19 cellular contexts compared by ENCODE assay signal in the genomic region with DNA sequence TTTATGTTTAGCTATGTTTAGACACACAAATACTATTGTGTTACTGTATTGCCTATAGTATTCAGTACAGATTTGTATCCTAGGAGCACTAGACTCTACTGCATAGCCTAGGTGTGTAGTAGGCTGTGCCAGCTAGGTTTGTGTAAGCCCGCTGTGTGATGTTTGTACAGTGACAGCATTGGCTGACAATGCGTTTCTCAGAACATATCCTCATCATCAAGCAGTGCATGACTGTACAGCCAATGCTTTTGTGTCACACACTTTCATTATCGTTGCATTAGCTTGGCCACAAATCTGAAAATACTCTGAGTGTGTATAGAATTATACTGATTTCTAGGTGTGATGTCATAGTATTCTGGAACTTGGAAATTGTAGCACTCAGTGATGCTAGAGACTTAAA.
DNase-seq lines count a peak whose midpoint lies in the region; ATAC-seq and TF ChIP-seq lines count a peak whose summit lies in the region.
"Had no signal": no experiment of that assay in that cellular context is flagged by ENCODE, and none has a peak within 500 bp of the region (broad histone marks: within the 10 kb centered on the region; RNA-seq: fewer than 3 reads in every experiment).

No MANE protein-coding gene starts in this region.

- BruUV-seq in MCF 10A (replicated peaks; lab: Mats Ljungman, UMichigan) = no TSS peak
- no TSS peak for BruUV-seq in mammary epithelial cell (replicated peaks; lab: Mats Ljungman, UMichigan)

- H3K27me3 ChIP-seq in mammary epithelial cell (ENCODE audit: insufficient read depth, low read length) (no peaks in the 10 kb centered on the region), upper lobe of right lung (no peaks in the 10 kb centered on the region)
- no peaks in the 10 kb centered on the region for H3K27me3 ChIP-seq in CD4-positive, alpha-beta T cell (ENCODE audit: control insufficient read depth, insufficient read depth, low read length)
- H3K27me3 ChIP-seq: esophagus muscularis mucosa, heart right ventricle, right atrium auricular region had no signal

- H3K4me2 ChIP-seq in mammary epithelial cell (ENCODE audit: insufficient read depth, low read depth, low read length) = no peak overlapping the region

- H4K20me1 ChIP-seq in mammary epithelial cell (ENCODE audit: insufficient read depth, low read length) = no peaks in the 10 kb centered on the region

- WGBS in mammary epithelial cell (ENCODE audit: low coverage, missing lambda C conversion rate) = 86% methylated on average over 3 of the region's 3 CpGs

- H3K9me3 ChIP-seq in mammary epithelial cell (replicated peaks; ENCODE audit: insufficient read depth, low read length) (peaks cover 4% of the 10 kb centered on the region), upper lobe of right lung (no peaks in the 10 kb centered on the region)
- no peaks in the 10 kb centered on the region for H3K9me3 ChIP-seq in CD4-positive, alpha-beta T cell (ENCODE audit: control insufficient read depth, low read length)
- H3K9me3 ChIP-seq: esophagus muscularis mucosa, heart right ventricle, right atrium auricular region had no signal

- in situ Hi-C loops in mammary epithelial cell (cut with MboI; ENCODE audit: low sequenced_read_pairs in 2 of 2) = no loop called here
- in situ Hi-C loops in astrocyte of the spinal cord (cut with HindIII; ENCODE audit: low sequenced_read_pairs) = no loop called here

- H3K36me3 Mint-ChIP-seq in MCF 10A (ENCODE audit: insufficient read depth, unreplicated experiment) = no peaks in the 10 kb centered on the region
- no peaks in the 10 kb centered on the region for H3K36me3 Mint-ChIP-seq in CD4-positive, alpha-beta T cell (ENCODE audit: low read depth)
- H3K36me3 Mint-ChIP-seq: CD4-positive, alpha-beta memory T cell had no signal

- intact Hi-C loops in MCF 10A (cut with micrococcal nuclease) (no loop called here), mammary epithelial cell (cut with micrococcal nuclease) (no loop called here), upper lobe of right lung (cut with DNase I) (no loop called here)
- intact Hi-C loops in CD4-positive, alpha-beta T cell (cut with DNase I, micrococcal nuclease) = no loop called here

- no peak overlapping the region for H3K9ac ChIP-seq in mammary epithelial cell (ENCODE audit: insufficient read depth, low read length)

- no peaks in the 10 kb centered on the region for H3K27me3 Mint-ChIP-seq in MCF 10A (ENCODE audit: insufficient read depth, unreplicated experiment)
- no peaks in the 10 kb centered on the region for H3K27me3 Mint-ChIP-seq in CD4-positive, alpha-beta T cell
- H3K27me3 Mint-ChIP-seq: activated CD4-positive, alpha-beta T cell treated with anti-CD3 and anti-CD28 coated beads, Interleukin-2, amount 10 ng/mL, durations not matched to agents 24 days and 14 days; CD4-positive, alpha-beta memory T cell had no signal

- no peak overlapping the region for H3K4me3 Mint-ChIP-seq in MCF 10A (ENCODE audit: unreplicated experiment)
- no peak overlapping the region for H3K4me3 Mint-ChIP-seq in CD4-positive, alpha-beta T cell
- H3K4me3 Mint-ChIP-seq: activated CD4-positive, alpha-beta T cell treated with anti-CD3 and anti-CD28 coated beads, Interleukin-2, amount 10 ng/mL, durations not matched to agents 24 days and 14 days; CD4-positive, alpha-beta memory T cell had no signal

- ATAC-seq in upper lobe of right lung (peak; percentile 69), GM18505 (IDR thresholded peaks at IDR 0.05; ENCODE audit: unreplicated experiment) (no peak)
- no peak for ATAC-seq in CD4-positive, alpha-beta T cell (ENCODE audit: poor library complexity)
- ATAC-seq: heart right ventricle had no signal

- DNase-seq in MCF 10A (ENCODE audit: unreplicated experiment) (peak; percentile 54), mammary epithelial cell (no peak), astrocyte of the spinal cord (ENCODE audit: low read depth, low spot score) (peak; percentile 84), kidney tubule cell (ENCODE audit: low spot score) (peak; percentile 65), upper lobe of right lung (no peak), kidney glomerular epithelial cell (lab: John Stamatoyannopoulos, UW) (no peak)
- no peak for DNase-seq in CD4-positive, alpha-beta T cell
- DNase-seq: activated CD4-positive, alpha-beta T cell treated with anti-CD3 and anti-CD28 coated beads, Interleukin-2, amount 10 ng/mL, durations not matched to agents 24 days and 14 days; activated naive CD4-positive, alpha-beta T cell treated with anti-CD3 and anti-CD28 coated beads, Interleukin-2, amount 50 U/mL, for 16 hours; CD4-positive, alpha-beta memory T cell; heart right ventricle; islet precursor cell; midbrain; MM.1S; NCI-H187 treated with DMSO at 0.1 percent for 48 hours; stimulated activated CD4-positive, alpha-beta T cell treated with anti-CD3 and anti-CD28 coated beads, Interleukin-1b, Interleukin-23, amount 100 ng/mL, for 48 hours had no signal

- H3K36me3 ChIP-seq in mammary epithelial cell (ENCODE audit: insufficient read depth, low read length) = no peaks in the 10 kb centered on the region
- no peaks in the 10 kb centered on the region for H3K36me3 ChIP-seq in upper lobe of right lung
- H3K36me3 ChIP-seq: esophagus muscularis mucosa, heart right ventricle, right atrium auricular region had no signal

- H3K27ac ChIP-seq in mammary epithelial cell (ENCODE audit: insufficient read depth, low read depth, low read length) (no peak overlapping the region), upper lobe of right lung (no peak overlapping the region)
- no peak overlapping the region for H3K27ac ChIP-seq in CD4-positive, alpha-beta T cell (ENCODE audit: low read depth, low read length)
- H3K27ac ChIP-seq: heart right ventricle, right atrium auricular region had no signal

- H3K4me1 ChIP-seq in mammary epithelial cell (ENCODE audit: insufficient read depth, low read length) (peaks cover 2% of the 10 kb centered on the region), upper lobe of right lung (peaks cover 3% of the 10 kb centered on the region)

- no peak for TF ChIP-seq POLR2A in GM18505 (IDR thresholded peaks at IDR 0.05; ENCODE audit: borderline replicate concordance, extremely low read depth, insufficient read depth, insufficient read length)

- H3K4me3 ChIP-seq in mammary epithelial cell (replicated peaks in 1 of 3; ENCODE audit: insufficient read depth in 1 of 3, low read depth in 2 of 3, low read length in 3 of 3) (no peak overlapping the region), astrocyte of the spinal cord (ENCODE audit: low read depth, low read length) (no peak overlapping the region), upper lobe of right lung (no peak overlapping the region)
- H3K4me3 ChIP-seq: esophagus muscularis mucosa, heart right ventricle, right atrium auricular region had no signal

- H3K9me3 Mint-ChIP-seq in MCF 10A (ENCODE audit: unreplicated experiment) = no peaks in the 10 kb centered on the region
- H3K9me3 Mint-ChIP-seq in CD4-positive, alpha-beta T cell = no peaks in the 10 kb centered on the region
- H3K9me3 Mint-ChIP-seq: activated CD4-positive, alpha-beta T cell treated with anti-CD3 and anti-CD28 coated beads, Interleukin-2, amount 10 ng/mL, durations not matched to agents 24 days and 14 days had no signal

- CTCF ChIA-PET in MCF 10A (lab: Yijun Ruan, JAX) (interaction anchor here (1.1 to 1.5 kb wide), 2 partner anchors 19 to 87 kb away, joined by 3 to 5 read pairs; no protein-coding TSS in a partner anchor), mammary epithelial cell (lab: Charles Lee; ENCODE audit: low non-redundant PET) (no interaction called here)
- CTCF ChIA-PET in CD4-positive, alpha-beta T cell (lab: Charles Lee) = no interaction called here

- H3K79me2 ChIP-seq in mammary epithelial cell (ENCODE audit: insufficient read depth, low read length) = peaks cover 32% of the 10 kb centered on the region

- dilution Hi-C loops in mammary epithelial cell (cut with HindIII; ENCODE audit: low sequenced_read_pairs) = no loop called here

- POLR2A ChIA-PET in MCF 10A (lab: Yijun Ruan, JAX) = interaction anchor here (0.8 to 1.6 kb wide), 5 partner anchors 11 to 59 kb away, joined by 3 to 6 read pairs (median 4); no protein-coding TSS in a partner anchor
- POLR2A ChIA-PET in CD4-positive, alpha-beta T cell (lab: Charles Lee) = no interaction called here

- H3K4me1 Mint-ChIP-seq in MCF 10A (ENCODE audit: insufficient read depth, unreplicated experiment) = peaks cover 18% of the 10 kb centered on the region
- no peaks in the 10 kb centered on the region for H3K4me1 Mint-ChIP-seq in CD4-positive, alpha-beta T cell (ENCODE audit: low read depth)

- no peak overlapping the region for H3K27ac Mint-ChIP-seq in MCF 10A (ENCODE audit: low read depth, unreplicated experiment)
- no peak overlapping the region for H3K27ac Mint-ChIP-seq in CD4-positive, alpha-beta T cell
- H3K27ac Mint-ChIP-seq: activated CD4-positive, alpha-beta T cell treated with anti-CD3 and anti-CD28 coated beads, Interleukin-2, amount 10 ng/mL, durations not matched to agents 24 days and 14 days had no signal

- H2AFZ ChIP-seq in mammary epithelial cell (ENCODE audit: low read depth, low read length) = no peak overlapping the region

- TF ChIP-seq CTCF in MCF 10A (IDR thresholded peaks at IDR 0.05; ENCODE audit: unreplicated experiment) (no peak), mammary epithelial cell (conservative IDR thresholded peaks at IDR 0.05 in 1 of 2, IDR thresholded peaks at IDR 0.05 in 1 of 2; ENCODE audit: extremely low read depth in 1 of 2, insufficient read depth in 1 of 2, low read depth in 1 of 2, low read length in 2 of 2) (no peak), astrocyte of the spinal cord (IDR thresholded peaks at IDR 0.05; ENCODE audit: low read depth, low read length) (no peak), upper lobe of right lung (IDR thresholded peaks at IDR 0.05) (no peak)
- TF ChIP-seq CTCF in CD4-positive, alpha-beta T cell (IDR thresholded peaks at IDR 0.05) = no peak

Comparison
In these comparisons a context has a peak if more than half of its experiments do, and no peak if none do; other contexts are left out.
1. DNase-seq: peak in MCF 10A (single experiment), astrocyte of the spinal cord (single experiment) and kidney tubule cell (single experiment); none in mammary epithelial cell (single experiment), upper lobe of right lung (single experiment), kidney glomerular epithelial cell (single experiment) and CD4-positive, alpha-beta T cell (0 of 10).